ENCODE assay signal across 8 cellular contexts in genomic region chr17:50056217-50056960, GRCh38. TPM values are rescaled to one million over a fixed set of nuclear protein-coding genes. Genes with fewer than 3 reads are reported as not detected.
DNase-seq lines count a peak whose midpoint lies in the region; FAIRE-seq and TF ChIP-seq lines count a peak whose summit lies in the region.

No MANE protein-coding gene starts in this region.

- intact Hi-C loops in head of caudate nucleus (cut with DNase I) (no loop called here), posterior cingulate gyrus (cut with DNase I) (no loop called here)

- FAIRE-seq in GM12892 (lab: Jason Lieb, UNC) (peak; percentile 78), RCC 7860 (lab: Jason Lieb, UNC) (no peak), urothelium cell line (lab: Jason Lieb, UNC) (no peak)

- peak; percentile 72 for DNase-seq in GM12892 (ENCODE audit: insufficient read length)
- DNase-seq in HT-29 (ENCODE audit: low spot score), result peak; percentile 76
- peak; percentile 44 for DNase-seq in RCC 7860 (ENCODE audit: low spot score)
- DNase-seq in activated gamma-delta T cell treated with Interleukin-2 at 50 U/mL for 16 hours, result peak; percentile 46
- DNase-seq in head of caudate nucleus, result peak; percentile 36 to 91 (median 74)
- peak in 9 of 10 donors; percentile 44 to 96 (median 68) for DNase-seq in posterior cingulate gyrus
- DNase-seq in urothelium cell line (ENCODE audit: low spot score), result peak; percentile 53
- DNase-seq in superior temporal gyrus (ENCODE audit: extremely low spot score), result no peak

- no peak for TF ChIP-seq POLR2A in GM12892 (IDR thresholded peaks at IDR 0.05; ENCODE audit: low read depth, low read length)

RNA-seq across cellular contexts. Expression of gene ITGA3, which starts 0.5 kb away (rescaled TPM):
- polyA plus RNA-seq in GM12892 (2012; ENCODE audit: missing spikeins), result 1.2 TPM
- total RNA-seq in HT-29 (2014; rRNA removed; shearing (Covaris generic)), result 218 and 237 TPM in 2 replicates

RNA-seq across cellular contexts. Expression of gene PDK2, which starts 38.8 kb away (rescaled TPM):
- polyA plus RNA-seq in GM12892 (2012; ENCODE audit: missing spikeins), result 5.2 TPM
- 31.3 and 31.9 TPM in 2 replicates for total RNA-seq in HT-29 (2014; rRNA removed; shearing (Covaris generic))
